20 cellular contexts compared by ENCODE assay signal in genomic region chr20:37988555-37988954, GRCh38. TPM values are rescaled to one million over a fixed set of nuclear protein-coding genes. Genes with fewer than 3 reads are reported as not detected.
A peak's percentile ranks its signal among the peaks of the same experiment; 100 is the strongest.
DNase-seq lines count a peak whose midpoint lies in the region; ATAC-seq and TF ChIP-seq lines count a peak whose summit lies in the region.
"Had no signal": no experiment of that assay in that cellular context is flagged by ENCODE, and none has a peak within 500 bp of the region (broad histone marks: within the 10 kb centered on the region; RNA-seq: fewer than 3 reads in every experiment).

No MANE protein-coding gene starts in this region.

- H3K4me1 ChIP-seq in PC-3 (ENCODE audit: insufficient read depth, low read length) (peaks cover 71% of the 10 kb centered on the region), esophagus squamous epithelium (peaks cover 2 to 78% (median 35%) of the 10 kb centered on the region in 3 donors)

- TF ChIP-seq POLR2A in esophagus squamous epithelium (IDR thresholded peaks at IDR 0.05) = no peak

- peaks cover 15% of the 10 kb centered on the region for H3K36me3 ChIP-seq in PC-3 (ENCODE audit: low read depth, low read length)
- peaks cover 0 to 43% (median 0%) of the 10 kb centered on the region in 3 donors for H3K36me3 ChIP-seq in esophagus squamous epithelium
- H3K36me3 ChIP-seq: adrenal gland had no signal

- H3K79me2 ChIP-seq in PC-3 (ENCODE audit: low read length) = no peaks in the 10 kb centered on the region

- H3K27me3 Mint-ChIP-seq in CD14-positive monocyte (ENCODE audit: low read depth in 3 of 3) = peaks cover 0 to 3% (median 1%) of the 10 kb centered on the region in 3 donors
- H3K27me3 Mint-ChIP-seq in nephron progenitor cell (ENCODE audit: low read depth, poor library complexity) = peaks cover 5% of the 10 kb centered on the region
- no peaks in the 10 kb centered on the region for H3K27me3 Mint-ChIP-seq in T-cell
- H3K27me3 Mint-ChIP-seq: activated CD4-positive, alpha-beta memory T cell treated with anti-CD3 and anti-CD28 coated beads, Interleukin-2, amount 10 ng/mL, durations not matched to agents 7 days and 5 days had no signal

- peaks cover 32% of the 10 kb centered on the region for H3K4me1 Mint-ChIP-seq in CD14-positive monocyte
- peaks cover 41% of the 10 kb centered on the region for H3K4me1 Mint-ChIP-seq in nephron progenitor cell
- peaks cover 13 to 23% (median 17%) of the 10 kb centered on the region in 3 donors for H3K4me1 Mint-ChIP-seq in T-cell

- no peaks in the 10 kb centered on the region for H3K9me2 ChIP-seq in PC-3 (replicated peaks; ENCODE audit: low read length)

- H3K27ac ChIP-seq in PC-3 (ENCODE audit: low read length) = peak overlapping the region; percentile 94
- H3K27ac ChIP-seq in esophagus squamous epithelium = peak overlapping the region in 3 of 4 donors; percentile 49 to 73 (median 63)
- H3K27ac ChIP-seq: SK-N-MC had no signal

- H3K4me2 ChIP-seq in PC-3 (ENCODE audit: low read length) = no peak overlapping the region

- ATAC-seq in PC-3 = no peak
- no peak for ATAC-seq in T-cell (replicated peaks in 1 of 4)
- no peak for ATAC-seq in HG02852 (IDR thresholded peaks at IDR 0.05; ENCODE audit: unreplicated experiment)

- no peaks in the 10 kb centered on the region for H3K9me3 ChIP-seq in PC-3 (ENCODE audit: low read length)
- no peaks in the 10 kb centered on the region for H3K9me3 ChIP-seq in esophagus squamous epithelium
- H3K9me3 ChIP-seq: adrenal gland, HAP-1, tibial artery had no signal

- no peak overlapping the region for H3K4me3 ChIP-seq in PC-3 (ENCODE audit: low read length)
- no peak overlapping the region for H3K4me3 ChIP-seq in esophagus squamous epithelium
- H3K4me3 ChIP-seq: adrenal gland, HAP-1, SK-N-MC, tibial artery had no signal

- no peak overlapping the region for H3K9ac ChIP-seq in PC-3 (ENCODE audit: low read length)

- POLR2A ChIA-PET in PC-3 (lab: Charles Lee; ENCODE audit: unreplicated experiment) = no interaction called here
- POLR2A ChIA-PET in T-cell (lab: Charles Lee) = no interaction called here

- H3K9me3 Mint-ChIP-seq in CD14-positive monocyte (no peaks in the 10 kb centered on the region), nephron progenitor cell (no peaks in the 10 kb centered on the region), T-cell (no peaks in the 10 kb centered on the region)
- H3K9me3 Mint-ChIP-seq: activated CD4-positive, alpha-beta memory T cell treated with anti-CD3 and anti-CD28 coated beads, Interleukin-2, amount 10 ng/mL, durations not matched to agents 7 days and 5 days; activated T-helper 2 cell treated with anti-CD3 and anti-CD28 coated beads, Interferon-gamma antibody, Interleukin-2, Interleukin-4, amounts not matched to agents 10 μg/mL and 5 μg/mL and 100 μg/mL, durations not matched to agents 14 hours and 24 hours and 36 hours had no signal

- no peak for DNase-seq in CD14-positive monocyte (ENCODE audit: low spot score)
- no peak for DNase-seq in PC-3
- no peak for DNase-seq in esophagus squamous epithelium (lab: John Stamatoyannopoulos, UW)
- DNase-seq in nephron progenitor cell = no peak
- DNase-seq in NCI-H345 treated with DMSO at 0.1 percent for 48 hours (lab: John Stamatoyannopoulos, UW; ENCODE audit: unreplicated experiment) = no peak
- no peak for DNase-seq in T-cell
- DNase-seq in NCI-H146 (lab: John Stamatoyannopoulos, UW) = no peak
- DNase-seq: activated CD4-positive, alpha-beta memory T cell treated with anti-CD3 and anti-CD28 coated beads, Interleukin-2, amount 10 ng/mL, durations not matched to agents 7 days and 5 days; adrenal gland; DMS 273 treated with DMSO at 0.1 percent for 48 hours; foreskin melanocyte; mesendoderm; NCI-H187 treated with DMSO at 0.1 percent for 48 hours; stimulated activated CD4-positive, alpha-beta T cell treated with anti-CD3 and anti-CD28 coated beads, Interleukin-4, amount 100 ng/mL, for 24 hours; stimulated activated CD8-positive, alpha-beta memory T cell treated with anti-CD3 and anti-CD28 coated beads, Interleukin-4, amount 100 ng/mL, for 48 hours; tibial artery had no signal

- 83 to 92% methylated on average over 3 of the region's 3 CpGs for WGBS in esophagus squamous epithelium, 2 donors

- H3K27me3 ChIP-seq in PC-3 (ENCODE audit: low read length) (no peaks in the 10 kb centered on the region), esophagus squamous epithelium (no peaks in the 10 kb centered on the region)
- H3K27me3 ChIP-seq: adrenal gland, tibial artery had no signal

- no peaks in the 10 kb centered on the region for H4K20me1 ChIP-seq in PC-3 (ENCODE audit: low read length)

- peak overlapping the region in 6 of 7 donors; percentile 9 to 94 (median 36) for H3K27ac Mint-ChIP-seq in CD14-positive monocyte
- peak overlapping the region; percentile 2 for H3K27ac Mint-ChIP-seq in nephron progenitor cell
- H3K27ac Mint-ChIP-seq in T-cell = no peak overlapping the region
- H3K27ac Mint-ChIP-seq: activated CD4-positive, alpha-beta memory T cell treated with anti-CD3 and anti-CD28 coated beads, Interleukin-2, amount 10 ng/mL, durations not matched to agents 7 days and 5 days; activated T-helper 2 cell treated with anti-CD3 and anti-CD28 coated beads, Interferon-gamma antibody, Interleukin-2, Interleukin-4, amounts not matched to agents 10 μg/mL and 5 μg/mL and 100 μg/mL, durations not matched to agents 14 hours and 24 hours and 36 hours had no signal

- intact Hi-C loops in CD14-positive monocyte (cut with micrococcal nuclease) = no loop called here
- intact Hi-C loops in PC-3 (cut with micrococcal nuclease) = no loop called here
- intact Hi-C loops in esophagus squamous epithelium (cut with DNase I) = no loop called here

- H3K4me3 Mint-ChIP-seq in CD14-positive monocyte = no peak overlapping the region
- H3K4me3 Mint-ChIP-seq in nephron progenitor cell = no peak overlapping the region
- no peak overlapping the region for H3K4me3 Mint-ChIP-seq in T-cell
- H3K4me3 Mint-ChIP-seq: activated CD4-positive, alpha-beta memory T cell treated with anti-CD3 and anti-CD28 coated beads, Interleukin-2, amount 10 ng/mL, durations not matched to agents 7 days and 5 days had no signal

- BruUV-seq in PC-3 (replicated peaks; lab: Mats Ljungman, UMichigan) = no TSS peak

- TF ChIP-seq CTCF in CD14-positive monocyte (IDR thresholded peaks at IDR 0.05) = no peak
- TF ChIP-seq CTCF in PC-3 (conservative IDR thresholded peaks at IDR 0.05; ENCODE audit: low read depth, low read length) = no peak
- TF ChIP-seq CTCF in esophagus squamous epithelium (IDR thresholded peaks at IDR 0.05) = no peak
- TF ChIP-seq CTCF in nephron progenitor cell (IDR thresholded peaks at IDR 0.05) = no peak

- H3F3A ChIP-seq in PC-3 (ENCODE audit: low read length, unreplicated experiment) = peaks cover 9% of the 10 kb centered on the region

- H3K36me3 Mint-ChIP-seq in CD14-positive monocyte = peaks cover 61 to 71% of the 10 kb centered on the region in 2 donors
- peaks cover 34% of the 10 kb centered on the region for H3K36me3 Mint-ChIP-seq in nephron progenitor cell (ENCODE audit: low read depth)
- peaks cover 57% of the 10 kb centered on the region for H3K36me3 Mint-ChIP-seq in T-cell

- H2AFZ ChIP-seq in PC-3 (ENCODE audit: low read length) = no peak overlapping the region

- CTCF ChIA-PET in PC-3 (lab: Charles Lee) = no interaction called here
- CTCF ChIA-PET in T-cell (lab: Charles Lee) = interaction anchor here in 1 of 2 donors (0.6 kb wide), 1 partner anchor 11 kb away, joined by 3 read pairs; no protein-coding TSS in a partner anchor

RNA-seq across cellular contexts. Expression of gene TTI1, which starts 44.7 kb away (rescaled TPM):
- polyA plus RNA-seq in CD14-positive monocyte = 1 to 10 TPM; 6.4 to 8.8 TPM
- total RNA-seq in PC-3 (2014; rRNA removed) (21.8 and 23.2 TPM in 2 replicates), esophagus squamous epithelium (10 to 100 TPM in 3 of 4 donors, 1 to 10 TPM in 1; 5.1 to 14.7 (median 10.5) TPM), T-cell (10 to 100 TPM; 17.8 to 27.6 (median 23.2) TPM)

RNA-seq across cellular contexts. Expression of gene RPRD1B, which starts 45.0 kb away (rescaled TPM):
- polyA plus RNA-seq in CD14-positive monocyte = 1 to 10 TPM; 3.6 to 4.7 TPM
- total RNA-seq in PC-3 (2014; rRNA removed) = 40.1 and 43.6 TPM in 2 replicates
- total RNA-seq in esophagus squamous epithelium = 10 to 100 TPM; 15.2 to 25.9 (median 23.6) TPM
- 10 to 100 TPM; 38.3 to 46.6 (median 40.5) TPM for total RNA-seq in T-cell

Comparison
In these comparisons a context has a peak if more than half of its experiments do, and no peak if none do; other contexts are left out.
1. H3K27ac Mint-ChIP-seq: peak in CD14-positive monocyte (6 of 7) and nephron progenitor cell (single experiment); none in T-cell (0 of 2).